Comparison of ENCODE assay signal across 4 cellular contexts in the genomic region with DNA sequence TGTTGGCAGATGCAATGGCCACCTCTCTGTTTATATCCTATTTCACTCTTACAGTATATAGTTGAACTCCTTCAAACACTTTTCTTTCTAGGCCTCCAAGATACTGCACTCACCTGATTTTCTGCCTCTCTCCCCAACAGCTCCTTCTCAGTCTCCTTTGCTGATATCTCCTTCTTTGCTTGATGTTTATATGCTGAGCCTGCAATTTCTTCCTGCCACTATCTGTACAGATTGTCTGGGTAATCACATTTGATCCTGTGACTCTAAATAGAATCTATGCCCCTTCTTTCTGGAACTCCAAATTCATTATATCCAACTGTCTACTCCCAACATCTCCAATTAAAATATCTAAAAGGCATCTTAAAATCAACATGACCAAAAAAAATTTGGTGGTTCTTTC.
TF ChIP-seq lines count a peak whose summit lies in the region.

No MANE protein-coding gene starts in this region.

TF ChIP-seq in HepG2, 621 proteins besides CTCF, POLR2A, EP300 and RAD21:
- TF ChIP-seq MAFF (IDR thresholded peaks at IDR 0.05; ENCODE audit: low read depth, low read length) (peak; percentile 85), MAFK (conservative IDR thresholded peaks at IDR 0.05 in 1 of 2, IDR thresholded peaks at IDR 0.05 in 1 of 2; ENCODE audit: low read length in 2 of 2) (peak; percentile 86 to 90)
- TF ChIP-seq, protein P1, sequence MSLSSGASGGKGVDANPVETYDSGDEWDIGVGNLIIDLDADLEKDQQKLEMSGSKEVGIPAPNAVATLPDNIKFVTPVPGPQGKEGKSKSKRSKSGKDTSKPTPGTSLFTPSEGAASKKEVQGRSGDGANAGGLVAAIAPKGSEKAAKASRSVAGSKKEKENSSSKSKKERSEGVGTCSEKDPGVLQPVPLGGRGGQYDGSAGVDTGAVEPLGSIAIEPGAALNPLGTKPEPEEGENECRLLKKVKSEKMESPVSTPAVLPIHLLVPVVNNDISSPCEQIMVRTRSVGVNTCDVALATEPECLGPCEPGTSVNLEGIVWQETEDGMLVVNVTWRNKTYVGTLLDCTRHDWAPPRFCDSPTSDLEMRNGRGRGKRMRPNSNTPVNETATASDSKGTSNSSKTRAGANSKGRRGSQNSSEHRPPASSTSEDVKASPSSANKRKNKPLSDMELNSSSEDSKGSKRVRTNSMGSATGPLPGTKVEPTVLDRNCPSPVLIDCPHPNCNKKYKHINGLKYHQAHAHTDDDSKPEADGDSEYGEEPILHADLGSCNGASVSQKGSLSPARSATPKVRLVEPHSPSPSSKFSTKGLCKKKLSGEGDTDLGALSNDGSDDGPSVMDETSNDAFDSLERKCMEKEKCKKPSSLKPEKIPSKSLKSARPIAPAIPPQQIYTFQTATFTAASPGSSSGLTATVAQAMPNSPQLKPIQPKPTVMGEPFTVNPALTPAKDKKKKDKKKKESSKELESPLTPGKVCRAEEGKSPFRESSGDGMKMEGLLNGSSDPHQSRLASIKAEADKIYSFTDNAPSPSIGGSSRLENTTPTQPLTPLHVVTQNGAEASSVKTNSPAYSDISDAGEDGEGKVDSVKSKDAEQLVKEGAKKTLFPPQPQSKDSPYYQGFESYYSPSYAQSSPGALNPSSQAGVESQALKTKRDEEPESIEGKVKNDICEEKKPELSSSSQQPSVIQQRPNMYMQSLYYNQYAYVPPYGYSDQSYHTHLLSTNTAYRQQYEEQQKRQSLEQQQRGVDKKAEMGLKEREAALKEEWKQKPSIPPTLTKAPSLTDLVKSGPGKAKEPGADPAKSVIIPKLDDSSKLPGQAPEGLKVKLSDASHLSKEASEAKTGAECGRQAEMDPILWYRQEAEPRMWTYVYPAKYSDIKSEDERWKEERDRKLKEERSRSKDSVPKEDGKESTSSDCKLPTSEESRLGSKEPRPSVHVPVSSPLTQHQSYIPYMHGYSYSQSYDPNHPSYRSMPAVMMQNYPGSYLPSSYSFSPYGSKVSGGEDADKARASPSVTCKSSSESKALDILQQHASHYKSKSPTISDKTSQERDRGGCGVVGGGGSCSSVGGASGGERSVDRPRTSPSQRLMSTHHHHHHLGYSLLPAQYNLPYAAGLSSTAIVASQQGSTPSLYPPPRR (CRISPR knock-in tag; IDR thresholded peaks at IDR 0.05; ENCODE audit: borderline replicate concordance), result no peak

TF ChIP-seq in A549, 52 proteins besides CTCF, POLR2A, EP300 and RAD21:
- TF ChIP-seq, protein P2, sequence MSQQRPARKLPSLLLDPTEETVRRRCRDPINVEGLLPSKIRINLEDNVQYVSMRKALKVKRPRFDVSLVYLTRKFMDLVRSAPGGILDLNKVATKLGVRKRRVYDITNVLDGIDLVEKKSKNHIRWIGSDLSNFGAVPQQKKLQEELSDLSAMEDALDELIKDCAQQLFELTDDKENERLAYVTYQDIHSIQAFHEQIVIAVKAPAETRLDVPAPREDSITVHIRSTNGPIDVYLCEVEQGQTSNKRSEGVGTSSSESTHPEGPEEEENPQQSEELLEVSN (IDR thresholded peaks at IDR 0.05; ENCODE audit: borderline replicate concordance, low read depth), result no peak
- TF ChIP-seq FOSB (CRISPR knock-in tag; IDR thresholded peaks at IDR 0.05) (no peak), POLR2AphosphoS2 (conservative IDR thresholded peaks at IDR 0.05; ENCODE audit: low read length) (no peak), MAFK (IDR thresholded peaks at IDR 0.05; ENCODE audit: partially characterized antibody) (peak; percentile 87), TP53 (CRISPR knock-in tag; IDR thresholded peaks at IDR 0.05) (no peak)
- TF ChIP-seq, protein P3, sequence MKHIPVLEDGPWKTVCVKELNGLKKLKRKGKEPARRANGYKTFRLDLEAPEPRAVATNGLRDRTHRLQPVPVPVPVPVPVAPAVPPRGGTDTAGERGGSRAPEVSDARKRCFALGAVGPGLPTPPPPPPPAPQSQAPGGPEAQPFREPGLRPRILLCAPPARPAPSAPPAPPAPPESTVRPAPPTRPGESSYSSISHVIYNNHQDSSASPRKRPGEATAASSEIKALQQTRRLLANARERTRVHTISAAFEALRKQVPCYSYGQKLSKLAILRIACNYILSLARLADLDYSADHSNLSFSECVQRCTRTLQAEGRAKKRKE (CRISPR knock-in tag; IDR thresholded peaks at IDR 0.05; ENCODE audit: low read depth), result no peak
- TF ChIP-seq, protein P4, sequence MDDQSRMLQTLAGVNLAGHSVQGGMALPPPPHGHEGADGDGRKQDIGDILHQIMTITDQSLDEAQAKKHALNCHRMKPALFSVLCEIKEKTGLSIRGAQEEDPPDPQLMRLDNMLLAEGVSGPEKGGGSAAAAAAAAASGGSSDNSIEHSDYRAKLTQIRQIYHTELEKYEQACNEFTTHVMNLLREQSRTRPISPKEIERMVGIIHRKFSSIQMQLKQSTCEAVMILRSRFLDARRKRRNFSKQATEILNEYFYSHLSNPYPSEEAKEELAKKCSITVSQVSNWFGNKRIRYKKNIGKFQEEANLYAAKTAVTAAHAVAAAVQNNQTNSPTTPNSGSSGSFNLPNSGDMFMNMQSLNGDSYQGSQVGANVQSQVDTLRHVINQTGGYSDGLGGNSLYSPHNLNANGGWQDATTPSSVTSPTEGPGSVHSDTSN (IDR thresholded peaks at IDR 0.05), result no peak

TF ChIP-seq in IMR-90, 13 proteins besides CTCF, POLR2A, EP300 and RAD21:
- TF ChIP-seq CEBPB (IDR thresholded peaks at IDR 0.05; ENCODE audit: low read depth, low read length), result no peak
- peak; percentile 84 for TF ChIP-seq MAFK (IDR thresholded peaks at IDR 0.05; ENCODE audit: low read depth, low read length)
- no peak for TF ChIP-seq NFE2L2 (IDR thresholded peaks at IDR 0.05; ENCODE audit: low read depth, low read length)

TF ChIP-seq in K562, 482 proteins besides CTCF, POLR2A, EP300 and RAD21:
- TF ChIP-seq FOXA1 (IDR thresholded peaks at IDR 0.05; ENCODE audit: borderline replicate concordance) (no peak), MAFG (tag; conservative IDR thresholded peaks at IDR 0.05) (peak; percentile 54), FOXP1 (CRISPR knock-in tag; IDR thresholded peaks at IDR 0.05) (no peak), SUPT5H (IDR thresholded peaks at IDR 0.05) (no peak), E2F3 (CRISPR knock-in tag; IDR thresholded peaks at IDR 0.05) (no peak), DIDO1 (tag; IDR thresholded peaks at IDR 0.05; ENCODE audit: low read depth) (no peak), U2AF2 (optimal IDR thresholded peaks at IDR 0.05; ENCODE audit: low read depth, low read length) (no peak), RAD51 (IDR thresholded peaks at IDR 0.05; ENCODE audit: borderline replicate concordance, low read depth) (no peak), CBFA2T2 (conservative IDR thresholded peaks at IDR 0.05) (no peak), MAFF (IDR thresholded peaks at IDR 0.05; ENCODE audit: low read length) (peak; percentile 54), SMC3 (conservative IDR thresholded peaks at IDR 0.05; ENCODE audit: insufficient read depth, low read depth, low read length) (no peak), NR2F6 (CRISPR knock-in tag; IDR thresholded peaks at IDR 0.05) (no peak), ZNF785 (CRISPR knock-in tag; IDR thresholded peaks at IDR 0.05) (no peak), EP400 (IDR thresholded peaks at IDR 0.05) (no peak), HSF4 (CRISPR knock-in tag; IDR thresholded peaks at IDR 0.05; ENCODE audit: borderline replicate concordance) (no peak), TCF3 (CRISPR knock-in tag; IDR thresholded peaks at IDR 0.05) (no peak), ZNF316 (IDR thresholded peaks at IDR 0.05) (peak; percentile 80), PHB (CRISPR knock-in tag; IDR thresholded peaks at IDR 0.05) (no peak), YY1 (IDR thresholded peaks at IDR 0.05; ENCODE audit: borderline replicate concordance in 1 of 3, control insufficient read depth in 1 of 3, extremely low read depth in 1 of 3, insufficient read depth in 3 of 3, insufficient read length in 1 of 3, insufficient replicate concordance in 2 of 3, low read depth in 1 of 3, low read length in 2 of 3) (no peak), ZNF586 (CRISPR knock-in tag; conservative IDR thresholded peaks at IDR 0.05) (no peak), PHF20 (IDR thresholded peaks at IDR 0.05; ENCODE audit: partially characterized antibody) (no peak), DMBX1 (CRISPR knock-in tag; IDR thresholded peaks at IDR 0.05; ENCODE audit: borderline replicate concordance) (no peak), DPF2 (IDR thresholded peaks at IDR 0.05) (no peak), MAFK (IDR thresholded peaks at IDR 0.05; ENCODE audit: low read length) (peak; percentile 54), C11orf30 (IDR thresholded peaks at IDR 0.05; ENCODE audit: low read depth) (peak; percentile 71; the same call in 1 of the 2 replicates), HOXB6 (CRISPR knock-in tag; IDR thresholded peaks at IDR 0.05; ENCODE audit: borderline replicate concordance) (no peak), ZNF707 (CRISPR knock-in tag; conservative IDR thresholded peaks at IDR 0.05) (no peak)
- TF ChIP-seq, protein P5, sequence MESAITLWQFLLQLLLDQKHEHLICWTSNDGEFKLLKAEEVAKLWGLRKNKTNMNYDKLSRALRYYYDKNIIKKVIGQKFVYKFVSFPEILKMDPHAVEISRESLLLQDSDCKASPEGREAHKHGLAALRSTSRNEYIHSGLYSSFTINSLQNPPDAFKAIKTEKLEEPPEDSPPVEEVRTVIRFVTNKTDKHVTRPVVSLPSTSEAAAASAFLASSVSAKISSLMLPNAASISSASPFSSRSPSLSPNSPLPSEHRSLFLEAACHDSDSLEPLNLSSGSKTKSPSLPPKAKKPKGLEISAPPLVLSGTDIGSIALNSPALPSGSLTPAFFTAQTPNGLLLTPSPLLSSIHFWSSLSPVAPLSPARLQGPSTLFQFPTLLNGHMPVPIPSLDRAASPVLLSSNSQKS (CRISPR knock-in tag; IDR thresholded peaks at IDR 0.05), result no peak
- TF ChIP-seq, protein P6, sequence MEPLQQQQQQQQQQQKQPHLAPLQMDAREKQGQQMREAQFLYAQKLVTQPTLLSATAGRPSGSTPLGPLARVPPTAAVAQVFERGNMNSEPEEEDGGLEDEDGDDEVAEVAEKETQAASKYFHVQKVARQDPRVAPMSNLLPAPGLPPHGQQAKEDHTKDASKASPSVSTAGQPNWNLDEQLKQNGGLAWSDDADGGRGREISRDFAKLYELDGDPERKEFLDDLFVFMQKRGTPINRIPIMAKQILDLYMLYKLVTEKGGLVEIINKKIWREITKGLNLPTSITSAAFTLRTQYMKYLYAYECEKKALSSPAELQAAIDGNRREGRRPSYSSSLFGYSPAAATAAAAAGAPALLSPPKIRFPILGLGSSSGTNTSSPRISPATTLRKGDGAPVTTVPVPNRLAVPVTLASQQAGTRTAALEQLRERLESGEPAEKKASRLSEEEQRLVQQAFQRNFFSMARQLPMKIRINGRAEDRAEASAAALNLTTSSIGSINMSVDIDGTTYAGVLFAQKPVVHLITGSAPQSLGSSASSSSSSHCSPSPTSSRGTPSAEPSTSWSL (CRISPR knock-in tag; IDR thresholded peaks at IDR 0.05; ENCODE audit: borderline replicate concordance), result no peak
- TF ChIP-seq, protein P7, sequence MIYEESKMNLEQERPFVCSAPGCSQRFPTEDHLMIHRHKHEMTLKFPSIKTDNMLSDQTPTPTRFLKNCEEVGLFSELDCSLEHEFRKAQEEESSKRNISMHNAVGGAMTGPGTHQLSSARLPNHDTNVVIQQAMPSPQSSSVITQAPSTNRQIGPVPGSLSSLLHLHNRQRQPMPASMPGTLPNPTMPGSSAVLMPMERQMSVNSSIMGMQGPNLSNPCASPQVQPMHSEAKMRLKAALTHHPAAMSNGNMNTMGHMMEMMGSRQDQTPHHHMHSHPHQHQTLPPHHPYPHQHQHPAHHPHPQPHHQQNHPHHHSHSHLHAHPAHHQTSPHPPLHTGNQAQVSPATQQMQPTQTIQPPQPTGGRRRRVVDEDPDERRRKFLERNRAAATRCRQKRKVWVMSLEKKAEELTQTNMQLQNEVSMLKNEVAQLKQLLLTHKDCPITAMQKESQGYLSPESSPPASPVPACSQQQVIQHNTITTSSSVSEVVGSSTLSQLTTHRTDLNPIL (CRISPR knock-in tag; IDR thresholded peaks at IDR 0.05), result no peak
- TF ChIP-seq, protein P2 (IDR thresholded peaks at IDR 0.05; ENCODE audit: borderline replicate concordance in 1 of 2, extremely low read depth in 1 of 2, insufficient read depth in 1 of 2, insufficient read length in 1 of 2, low read depth in 1 of 2, low read length in 1 of 2, poor library complexity in 1 of 2, severe bottlenecking in 1 of 2), result no peak
